ENCODE assay signal across 24 cellular contexts in genomic region chr7:36023025-36023424, GRCh38.
"Had no signal": no experiment of that assay in that cellular context is flagged by ENCODE, and none has a peak within 500 bp of the region (broad histone marks: within the 10 kb centered on the region; RNA-seq: fewer than 3 reads in every experiment).

No MANE protein-coding gene starts in this region.

- ATAC-seq: activated naive CD4-positive, alpha-beta T cell treated with anti-CD3 and anti-CD28 coated beads, Interleukin-2, amount 50 U/mL, for 72 hours; activated T-cell treated with anti-CD3 and anti-CD28 coated beads, Interleukin-2, amount 50 U/mL, for 4 hours; left ventricle myocardium superior; stimulated activated naive B cell treated with anti-CD40 and anti-IgM and Interleukin-4, amounts not matched to agents 10 μg/mL and 1 μg/mL and 100 μg/mL, for 72 hours; WTC11 had no signal

- H3K4me1 Mint-ChIP-seq: activated CD4-positive, alpha-beta memory T cell treated with anti-CD3 and anti-CD28 coated beads, Interleukin-2, amount 10 ng/mL, durations not matched to agents 7 days and 5 days; activated CD4-positive, alpha-beta T cell treated with anti-CD3 and anti-CD28 coated beads, Interleukin-2, amount 10 ng/mL, durations not matched to agents 7 days and 5 days; stimulated activated naive B cell treated with anti-CD40 and anti-IgM and Interleukin-4, amounts not matched to agents 10 μg/mL and 1 μg/mL and 100 μg/mL, for 72 hours had no signal

- H3K27ac ChIP-seq: epithelial cell of prostate, esophagus squamous epithelium, ovary, psoas muscle, sigmoid colon, stomach, thyroid gland had no signal

- H3K4me3 ChIP-seq: esophagus squamous epithelium, ovary, psoas muscle, sigmoid colon, smooth muscle cell, stomach, thyroid gland had no signal

- DNase-seq: activated CD4-positive, alpha-beta memory T cell treated with anti-CD3 and anti-CD28 coated beads, Interleukin-2, amount 10 ng/mL, durations not matched to agents 7 days and 5 days; activated CD4-positive, alpha-beta T cell treated with anti-CD3 and anti-CD28 coated beads for 1 hour; activated CD4-positive, alpha-beta T cell treated with anti-CD3 and anti-CD28 coated beads, Interleukin-2, amount 10 ng/mL, durations not matched to agents 7 days and 5 days; activated naive CD4-positive, alpha-beta T cell; activated T-cell treated with anti-CD3 and anti-CD28 coated beads, Interleukin-2, amount 50 U/mL, for 4 hours; dermis blood vessel endothelial cell; effector CD4-positive, alpha-beta T cell; esophagus squamous epithelium; foreskin melanocyte; left cardiac atrium; left ventricle myocardium superior; ovary; psoas muscle; sigmoid colon; stimulated activated CD4-positive, alpha-beta T cell treated with anti-CD3 and anti-CD28 coated beads, Interleukin-1b, Interleukin-23, amount 100 ng/mL, for 48 hours; stimulated activated naive B cell treated with anti-CD40 and anti-IgM and Interleukin-4, amounts not matched to agents 10 μg/mL and 1 μg/mL and 100 μg/mL, for 72 hours; stomach; T-helper 2 cell had no signal

- H3K27ac Mint-ChIP-seq: activated CD4-positive, alpha-beta memory T cell treated with anti-CD3 and anti-CD28 coated beads, Interleukin-2, amount 10 ng/mL, durations not matched to agents 7 days and 5 days; activated CD4-positive, alpha-beta T cell treated with anti-CD3 and anti-CD28 coated beads, Interleukin-2, amount 10 ng/mL, durations not matched to agents 7 days and 5 days; activated naive CD4-positive, alpha-beta T cell treated with anti-CD3 and anti-CD28 coated beads, Interleukin-2, amount 50 U/mL, for 72 hours; stimulated activated naive B cell treated with anti-CD40 and anti-IgM and Interleukin-4, amounts not matched to agents 10 μg/mL and 1 μg/mL and 100 μg/mL, for 72 hours; WTC11 had no signal

- H3K4me1 ChIP-seq: esophagus squamous epithelium, sigmoid colon had no signal

- H3K36me3 ChIP-seq: esophagus squamous epithelium, ovary, sigmoid colon, stomach, thyroid gland had no signal

- H3K36me3 Mint-ChIP-seq: activated naive CD4-positive, alpha-beta T cell treated with anti-CD3 and anti-CD28 coated beads, Interleukin-2, amount 50 U/mL, for 72 hours; stimulated activated naive B cell treated with anti-CD40 and anti-IgM and Interleukin-4, amounts not matched to agents 10 μg/mL and 1 μg/mL and 100 μg/mL, for 72 hours; WTC11 had no signal

- H3K9me3 Mint-ChIP-seq: activated CD4-positive, alpha-beta memory T cell treated with anti-CD3 and anti-CD28 coated beads, Interleukin-2, amount 10 ng/mL, durations not matched to agents 7 days and 5 days; activated CD4-positive, alpha-beta T cell treated with anti-CD3 and anti-CD28 coated beads, Interleukin-2, amount 10 ng/mL, durations not matched to agents 7 days and 5 days; activated naive CD4-positive, alpha-beta T cell treated with anti-CD3 and anti-CD28 coated beads, Interleukin-2, amount 50 U/mL, for 72 hours; activated T-cell treated with anti-CD3 and anti-CD28 coated beads, Interleukin-2, amount 50 U/mL, for 4 hours; stimulated activated naive B cell treated with anti-CD40 and anti-IgM and Interleukin-4, amounts not matched to agents 10 μg/mL and 1 μg/mL and 100 μg/mL, for 72 hours; WTC11 had no signal

- H3K9me3 ChIP-seq: esophagus squamous epithelium, ovary, psoas muscle, sigmoid colon, stomach, thyroid gland had no signal

- H3K27me3 ChIP-seq: esophagus squamous epithelium, ovary, sigmoid colon, stomach, thyroid gland had no signal

- H3K4me3 Mint-ChIP-seq: activated CD4-positive, alpha-beta memory T cell treated with anti-CD3 and anti-CD28 coated beads, Interleukin-2, amount 10 ng/mL, durations not matched to agents 7 days and 5 days; activated CD4-positive, alpha-beta T cell treated with anti-CD3 and anti-CD28 coated beads, Interleukin-2, amount 10 ng/mL, durations not matched to agents 7 days and 5 days; activated T-cell treated with anti-CD3 and anti-CD28 coated beads, Interleukin-2, amount 50 U/mL, for 4 hours; nephron; stimulated activated naive B cell treated with anti-CD40 and anti-IgM and Interleukin-4, amounts not matched to agents 10 μg/mL and 1 μg/mL and 100 μg/mL, for 72 hours; WTC11 had no signal
